In the genomic region with DNA sequence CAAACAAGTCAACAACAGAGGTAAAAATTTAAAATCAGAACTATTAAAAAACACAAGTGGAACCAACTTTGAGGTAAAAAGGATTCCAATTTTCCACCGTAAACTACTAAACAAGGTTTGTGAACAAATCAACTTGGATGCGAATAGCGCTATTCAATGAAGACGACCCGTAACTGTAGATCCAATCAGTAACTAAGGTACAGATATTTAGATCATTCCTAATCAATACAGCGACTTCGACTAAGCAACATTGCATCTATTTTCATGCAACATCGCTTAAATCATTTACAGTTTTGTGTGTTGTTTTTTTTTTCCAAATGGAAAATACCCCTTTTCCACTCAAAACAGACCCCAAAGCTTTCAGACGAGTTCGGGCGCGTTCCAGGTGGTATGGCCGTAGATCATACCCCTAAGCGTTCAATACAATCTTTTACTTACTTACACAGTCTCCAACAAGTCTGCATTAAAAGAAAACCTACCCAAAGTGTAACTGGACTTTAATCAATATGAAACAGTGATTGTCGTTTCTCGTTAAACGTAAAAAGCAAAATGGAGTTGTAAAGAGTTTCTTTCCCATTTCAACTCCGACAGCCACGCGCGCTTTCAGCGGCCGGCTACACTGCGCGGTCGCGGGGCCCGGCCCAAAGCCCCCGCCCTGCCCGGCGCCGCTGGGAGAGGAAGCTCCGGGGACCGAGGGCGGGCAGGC, we compare ENCODE assay signal across 1 cellular context.
A peak's percentile ranks its signal among the peaks of the same experiment; 100 is the strongest.
TF ChIP-seq lines count a peak whose summit lies in the region.

No MANE protein-coding gene starts in this region.

TF ChIP-seq in HepG2, 621 proteins besides CTCF, POLR2A, EP300 and RAD21 (continues in another document):
- TF ChIP-seq ZNF17 (CRISPR knock-in tag; IDR thresholded peaks at IDR 0.05) (no peak), ZNF772 (CRISPR knock-in tag; IDR thresholded peaks at IDR 0.05) (no peak), MIXL1 (CRISPR knock-in tag; IDR thresholded peaks at IDR 0.05) (no peak), TP53 (CRISPR knock-in tag; conservative IDR thresholded peaks at IDR 0.05) (no peak), ZNF484 (CRISPR knock-in tag; IDR thresholded peaks at IDR 0.05; ENCODE audit: borderline replicate concordance, low read depth) (no peak), ZNF678 (CRISPR knock-in tag; IDR thresholded peaks at IDR 0.05) (no peak), ZNF253 (CRISPR knock-in tag; IDR thresholded peaks at IDR 0.05; ENCODE audit: borderline replicate concordance) (no peak), ZNF775 (CRISPR knock-in tag; IDR thresholded peaks at IDR 0.05; ENCODE audit: borderline replicate concordance) (no peak), GABPA (IDR thresholded peaks at IDR 0.05; ENCODE audit: low read depth, low read length) (no peak), GABPA (CRISPR knock-in tag; IDR thresholded peaks at IDR 0.05; ENCODE audit: low read depth) (no peak), ZNF343 (CRISPR knock-in tag; IDR thresholded peaks at IDR 0.05) (no peak), SALL2 (CRISPR knock-in tag; IDR thresholded peaks at IDR 0.05) (no peak), ZFY (CRISPR knock-in tag; IDR thresholded peaks at IDR 0.05) (peak; percentile 20; the same call in 1 of the 2 replicates), SOX5 (CRISPR knock-in tag; IDR thresholded peaks at IDR 0.05; ENCODE audit: borderline replicate concordance) (no peak), MYNN (CRISPR knock-in tag; IDR thresholded peaks at IDR 0.05; ENCODE audit: low read depth) (no peak), RXRB (CRISPR knock-in tag; IDR thresholded peaks at IDR 0.05; ENCODE audit: borderline replicate concordance) (no peak), HNRNPL (IDR thresholded peaks at IDR 0.05; ENCODE audit: low read depth, low read length) (no peak), MXD4 (CRISPR knock-in tag; IDR thresholded peaks at IDR 0.05) (no peak), ZBTB20 (CRISPR knock-in tag; IDR thresholded peaks at IDR 0.05; ENCODE audit: borderline replicate concordance, low read depth) (no peak), ZNF781 (CRISPR knock-in tag; IDR thresholded peaks at IDR 0.05; ENCODE audit: borderline replicate concordance, not compliant biosample characterization) (no peak), MED8 (CRISPR knock-in tag; IDR thresholded peaks at IDR 0.05; ENCODE audit: insufficient replicate concordance) (no peak), TCF12 (IDR thresholded peaks at IDR 0.05) (no peak), TCF12 (CRISPR knock-in tag; IDR thresholded peaks at IDR 0.05) (no peak), HOXA7 (CRISPR knock-in tag; IDR thresholded peaks at IDR 0.05) (no peak), CCDC6 (CRISPR knock-in tag; IDR thresholded peaks at IDR 0.05) (no peak), TEAD3 (CRISPR knock-in tag; optimal IDR thresholded peaks at IDR 0.05; ENCODE audit: borderline replicate concordance) (no peak), ZNF33A (CRISPR knock-in tag; IDR thresholded peaks at IDR 0.05; ENCODE audit: borderline replicate concordance) (no peak), ZNF782 (CRISPR knock-in tag; IDR thresholded peaks at IDR 0.05; ENCODE audit: borderline replicate concordance) (no peak), ZNF619 (CRISPR knock-in tag; IDR thresholded peaks at IDR 0.05) (no peak), ZNF235 (CRISPR knock-in tag; IDR thresholded peaks at IDR 0.05; ENCODE audit: borderline replicate concordance) (no peak), ZSCAN30 (CRISPR knock-in tag; IDR thresholded peaks at IDR 0.05) (no peak), STAT5B (CRISPR knock-in tag; IDR thresholded peaks at IDR 0.05) (no peak), ZNF761 (CRISPR knock-in tag; conservative IDR thresholded peaks at IDR 0.05) (no peak), NFKB2 (CRISPR knock-in tag; IDR thresholded peaks at IDR 0.05; ENCODE audit: borderline replicate concordance) (no peak)
- TF ChIP-seq, protein P1, sequence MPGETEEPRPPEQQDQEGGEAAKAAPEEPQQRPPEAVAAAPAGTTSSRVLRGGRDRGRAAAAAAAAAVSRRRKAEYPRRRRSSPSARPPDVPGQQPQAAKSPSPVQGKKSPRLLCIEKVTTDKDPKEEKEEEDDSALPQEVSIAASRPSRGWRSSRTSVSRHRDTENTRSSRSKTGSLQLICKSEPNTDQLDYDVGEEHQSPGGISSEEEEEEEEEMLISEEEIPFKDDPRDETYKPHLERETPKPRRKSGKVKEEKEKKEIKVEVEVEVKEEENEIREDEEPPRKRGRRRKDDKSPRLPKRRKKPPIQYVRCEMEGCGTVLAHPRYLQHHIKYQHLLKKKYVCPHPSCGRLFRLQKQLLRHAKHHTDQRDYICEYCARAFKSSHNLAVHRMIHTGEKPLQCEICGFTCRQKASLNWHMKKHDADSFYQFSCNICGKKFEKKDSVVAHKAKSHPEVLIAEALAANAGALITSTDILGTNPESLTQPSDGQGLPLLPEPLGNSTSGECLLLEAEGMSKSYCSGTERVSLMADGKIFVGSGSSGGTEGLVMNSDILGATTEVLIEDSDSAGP (CRISPR knock-in tag; IDR thresholded peaks at IDR 0.05; ENCODE audit: borderline replicate concordance) = no peak
- TF ChIP-seq, protein P2, sequence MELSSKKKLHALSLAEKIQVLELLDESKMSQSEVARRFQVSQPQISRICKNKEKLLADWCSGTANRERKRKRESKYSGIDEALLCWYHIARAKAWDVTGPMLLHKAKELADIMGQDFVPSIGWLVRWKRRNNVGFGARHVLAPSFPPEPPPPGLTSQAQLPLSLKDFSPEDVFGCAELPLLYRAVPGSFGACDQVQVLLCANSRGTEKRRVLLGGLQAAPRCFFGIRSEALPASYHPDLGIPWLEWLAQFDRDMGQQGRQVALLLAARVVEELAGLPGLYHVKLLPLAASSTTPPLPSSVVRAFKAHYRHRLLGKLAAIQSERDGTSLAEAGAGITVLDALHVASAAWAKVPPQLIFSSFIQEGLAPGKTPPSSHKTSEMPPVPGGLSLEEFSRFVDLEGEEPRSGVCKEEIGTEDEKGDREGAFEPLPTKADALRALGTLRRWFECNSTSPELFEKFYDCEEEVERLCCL (CRISPR knock-in tag; IDR thresholded peaks at IDR 0.05; ENCODE audit: borderline replicate concordance) = no peak
- TF ChIP-seq, protein P3, sequence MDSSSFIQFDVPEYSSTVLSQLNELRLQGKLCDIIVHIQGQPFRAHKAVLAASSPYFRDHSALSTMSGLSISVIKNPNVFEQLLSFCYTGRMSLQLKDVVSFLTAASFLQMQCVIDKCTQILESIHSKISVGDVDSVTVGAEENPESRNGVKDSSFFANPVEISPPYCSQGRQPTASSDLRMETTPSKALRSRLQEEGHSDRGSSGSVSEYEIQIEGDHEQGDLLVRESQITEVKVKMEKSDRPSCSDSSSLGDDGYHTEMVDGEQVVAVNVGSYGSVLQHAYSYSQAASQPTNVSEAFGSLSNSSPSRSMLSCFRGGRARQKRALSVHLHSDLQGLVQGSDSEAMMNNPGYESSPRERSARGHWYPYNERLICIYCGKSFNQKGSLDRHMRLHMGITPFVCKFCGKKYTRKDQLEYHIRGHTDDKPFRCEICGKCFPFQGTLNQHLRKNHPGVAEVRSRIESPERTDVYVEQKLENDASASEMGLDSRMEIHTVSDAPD (CRISPR knock-in tag; IDR thresholded peaks at IDR 0.05) = no peak
- TF ChIP-seq, protein P4, sequence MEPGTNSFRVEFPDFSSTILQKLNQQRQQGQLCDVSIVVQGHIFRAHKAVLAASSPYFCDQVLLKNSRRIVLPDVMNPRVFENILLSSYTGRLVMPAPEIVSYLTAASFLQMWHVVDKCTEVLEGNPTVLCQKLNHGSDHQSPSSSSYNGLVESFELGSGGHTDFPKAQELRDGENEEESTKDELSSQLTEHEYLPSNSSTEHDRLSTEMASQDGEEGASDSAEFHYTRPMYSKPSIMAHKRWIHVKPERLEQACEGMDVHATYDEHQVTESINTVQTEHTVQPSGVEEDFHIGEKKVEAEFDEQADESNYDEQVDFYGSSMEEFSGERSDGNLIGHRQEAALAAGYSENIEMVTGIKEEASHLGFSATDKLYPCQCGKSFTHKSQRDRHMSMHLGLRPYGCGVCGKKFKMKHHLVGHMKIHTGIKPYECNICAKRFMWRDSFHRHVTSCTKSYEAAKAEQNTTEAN (CRISPR knock-in tag; conservative IDR thresholded peaks at IDR 0.05) = no peak
- TF ChIP-seq, protein P5, sequence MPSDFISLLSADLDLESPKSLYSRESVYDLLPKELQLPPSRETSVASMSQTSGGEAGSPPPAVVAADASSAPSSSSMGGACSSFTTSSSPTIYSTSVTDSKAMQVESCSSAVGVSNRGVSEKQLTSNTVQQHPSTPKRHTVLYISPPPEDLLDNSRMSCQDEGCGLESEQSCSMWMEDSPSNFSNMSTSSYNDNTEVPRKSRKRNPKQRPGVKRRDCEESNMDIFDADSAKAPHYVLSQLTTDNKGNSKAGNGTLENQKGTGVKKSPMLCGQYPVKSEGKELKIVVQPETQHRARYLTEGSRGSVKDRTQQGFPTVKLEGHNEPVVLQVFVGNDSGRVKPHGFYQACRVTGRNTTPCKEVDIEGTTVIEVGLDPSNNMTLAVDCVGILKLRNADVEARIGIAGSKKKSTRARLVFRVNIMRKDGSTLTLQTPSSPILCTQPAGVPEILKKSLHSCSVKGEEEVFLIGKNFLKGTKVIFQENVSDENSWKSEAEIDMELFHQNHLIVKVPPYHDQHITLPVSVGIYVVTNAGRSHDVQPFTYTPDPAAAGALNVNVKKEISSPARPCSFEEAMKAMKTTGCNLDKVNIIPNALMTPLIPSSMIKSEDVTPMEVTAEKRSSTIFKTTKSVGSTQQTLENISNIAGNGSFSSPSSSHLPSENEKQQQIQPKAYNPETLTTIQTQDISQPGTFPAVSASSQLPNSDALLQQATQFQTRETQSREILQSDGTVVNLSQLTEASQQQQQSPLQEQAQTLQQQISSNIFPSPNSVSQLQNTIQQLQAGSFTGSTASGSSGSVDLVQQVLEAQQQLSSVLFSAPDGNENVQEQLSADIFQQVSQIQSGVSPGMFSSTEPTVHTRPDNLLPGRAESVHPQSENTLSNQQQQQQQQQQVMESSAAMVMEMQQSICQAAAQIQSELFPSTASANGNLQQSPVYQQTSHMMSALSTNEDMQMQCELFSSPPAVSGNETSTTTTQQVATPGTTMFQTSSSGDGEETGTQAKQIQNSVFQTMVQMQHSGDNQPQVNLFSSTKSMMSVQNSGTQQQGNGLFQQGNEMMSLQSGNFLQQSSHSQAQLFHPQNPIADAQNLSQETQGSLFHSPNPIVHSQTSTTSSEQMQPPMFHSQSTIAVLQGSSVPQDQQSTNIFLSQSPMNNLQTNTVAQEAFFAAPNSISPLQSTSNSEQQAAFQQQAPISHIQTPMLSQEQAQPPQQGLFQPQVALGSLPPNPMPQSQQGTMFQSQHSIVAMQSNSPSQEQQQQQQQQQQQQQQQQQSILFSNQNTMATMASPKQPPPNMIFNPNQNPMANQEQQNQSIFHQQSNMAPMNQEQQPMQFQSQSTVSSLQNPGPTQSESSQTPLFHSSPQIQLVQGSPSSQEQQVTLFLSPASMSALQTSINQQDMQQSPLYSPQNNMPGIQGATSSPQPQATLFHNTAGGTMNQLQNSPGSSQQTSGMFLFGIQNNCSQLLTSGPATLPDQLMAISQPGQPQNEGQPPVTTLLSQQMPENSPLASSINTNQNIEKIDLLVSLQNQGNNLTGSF (CRISPR knock-in tag; IDR thresholded peaks at IDR 0.05) = no peak
- TF ChIP-seq, protein P6, sequence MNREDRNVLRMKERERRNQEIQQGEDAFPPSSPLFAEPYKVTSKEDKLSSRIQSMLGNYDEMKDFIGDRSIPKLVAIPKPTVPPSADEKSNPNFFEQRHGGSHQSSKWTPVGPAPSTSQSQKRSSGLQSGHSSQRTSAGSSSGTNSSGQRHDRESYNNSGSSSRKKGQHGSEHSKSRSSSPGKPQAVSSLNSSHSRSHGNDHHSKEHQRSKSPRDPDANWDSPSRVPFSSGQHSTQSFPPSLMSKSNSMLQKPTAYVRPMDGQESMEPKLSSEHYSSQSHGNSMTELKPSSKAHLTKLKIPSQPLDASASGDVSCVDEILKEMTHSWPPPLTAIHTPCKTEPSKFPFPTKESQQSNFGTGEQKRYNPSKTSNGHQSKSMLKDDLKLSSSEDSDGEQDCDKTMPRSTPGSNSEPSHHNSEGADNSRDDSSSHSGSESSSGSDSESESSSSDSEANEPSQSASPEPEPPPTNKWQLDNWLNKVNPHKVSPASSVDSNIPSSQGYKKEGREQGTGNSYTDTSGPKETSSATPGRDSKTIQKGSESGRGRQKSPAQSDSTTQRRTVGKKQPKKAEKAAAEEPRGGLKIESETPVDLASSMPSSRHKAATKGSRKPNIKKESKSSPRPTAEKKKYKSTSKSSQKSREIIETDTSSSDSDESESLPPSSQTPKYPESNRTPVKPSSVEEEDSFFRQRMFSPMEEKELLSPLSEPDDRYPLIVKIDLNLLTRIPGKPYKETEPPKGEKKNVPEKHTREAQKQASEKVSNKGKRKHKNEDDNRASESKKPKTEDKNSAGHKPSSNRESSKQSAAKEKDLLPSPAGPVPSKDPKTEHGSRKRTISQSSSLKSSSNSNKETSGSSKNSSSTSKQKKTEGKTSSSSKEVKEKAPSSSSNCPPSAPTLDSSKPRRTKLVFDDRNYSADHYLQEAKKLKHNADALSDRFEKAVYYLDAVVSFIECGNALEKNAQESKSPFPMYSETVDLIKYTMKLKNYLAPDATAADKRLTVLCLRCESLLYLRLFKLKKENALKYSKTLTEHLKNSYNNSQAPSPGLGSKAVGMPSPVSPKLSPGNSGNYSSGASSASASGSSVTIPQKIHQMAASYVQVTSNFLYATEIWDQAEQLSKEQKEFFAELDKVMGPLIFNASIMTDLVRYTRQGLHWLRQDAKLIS (CRISPR knock-in tag; IDR thresholded peaks at IDR 0.05) = no peak
- TF ChIP-seq, protein P7, sequence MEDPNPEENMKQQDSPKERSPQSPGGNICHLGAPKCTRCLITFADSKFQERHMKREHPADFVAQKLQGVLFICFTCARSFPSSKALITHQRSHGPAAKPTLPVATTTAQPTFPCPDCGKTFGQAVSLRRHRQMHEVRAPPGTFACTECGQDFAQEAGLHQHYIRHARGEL (CRISPR knock-in tag; IDR thresholded peaks at IDR 0.05) = no peak
- TF ChIP-seq, protein P8, sequence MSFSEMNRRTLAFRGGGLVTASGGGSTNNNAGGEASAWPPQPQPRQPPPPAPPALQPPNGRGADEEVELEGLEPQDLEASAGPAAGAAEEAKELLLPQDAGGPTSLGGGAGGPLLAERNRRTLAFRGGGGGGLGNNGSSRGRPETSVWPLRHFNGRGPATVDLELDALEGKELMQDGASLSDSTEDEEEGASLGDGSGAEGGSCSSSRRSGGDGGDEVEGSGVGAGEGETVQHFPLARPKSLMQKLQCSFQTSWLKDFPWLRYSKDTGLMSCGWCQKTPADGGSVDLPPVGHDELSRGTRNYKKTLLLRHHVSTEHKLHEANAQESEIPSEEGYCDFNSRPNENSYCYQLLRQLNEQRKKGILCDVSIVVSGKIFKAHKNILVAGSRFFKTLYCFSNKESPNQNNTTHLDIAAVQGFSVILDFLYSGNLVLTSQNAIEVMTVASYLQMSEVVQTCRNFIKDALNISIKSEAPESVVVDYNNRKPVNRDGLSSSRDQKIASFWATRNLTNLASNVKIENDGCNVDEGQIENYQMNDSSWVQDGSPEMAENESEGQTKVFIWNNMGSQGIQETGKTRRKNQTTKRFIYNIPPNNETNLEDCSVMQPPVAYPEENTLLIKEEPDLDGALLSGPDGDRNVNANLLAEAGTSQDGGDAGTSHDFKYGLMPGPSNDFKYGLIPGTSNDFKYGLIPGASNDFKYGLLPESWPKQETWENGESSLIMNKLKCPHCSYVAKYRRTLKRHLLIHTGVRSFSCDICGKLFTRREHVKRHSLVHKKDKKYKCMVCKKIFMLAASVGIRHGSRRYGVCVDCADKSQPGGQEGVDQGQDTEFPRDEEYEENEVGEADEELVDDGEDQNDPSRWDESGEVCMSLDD (CRISPR knock-in tag; IDR thresholded peaks at IDR 0.05; ENCODE audit: borderline replicate concordance) = no peak
